21 cellular contexts compared by ENCODE assay signal in the genomic region with DNA sequence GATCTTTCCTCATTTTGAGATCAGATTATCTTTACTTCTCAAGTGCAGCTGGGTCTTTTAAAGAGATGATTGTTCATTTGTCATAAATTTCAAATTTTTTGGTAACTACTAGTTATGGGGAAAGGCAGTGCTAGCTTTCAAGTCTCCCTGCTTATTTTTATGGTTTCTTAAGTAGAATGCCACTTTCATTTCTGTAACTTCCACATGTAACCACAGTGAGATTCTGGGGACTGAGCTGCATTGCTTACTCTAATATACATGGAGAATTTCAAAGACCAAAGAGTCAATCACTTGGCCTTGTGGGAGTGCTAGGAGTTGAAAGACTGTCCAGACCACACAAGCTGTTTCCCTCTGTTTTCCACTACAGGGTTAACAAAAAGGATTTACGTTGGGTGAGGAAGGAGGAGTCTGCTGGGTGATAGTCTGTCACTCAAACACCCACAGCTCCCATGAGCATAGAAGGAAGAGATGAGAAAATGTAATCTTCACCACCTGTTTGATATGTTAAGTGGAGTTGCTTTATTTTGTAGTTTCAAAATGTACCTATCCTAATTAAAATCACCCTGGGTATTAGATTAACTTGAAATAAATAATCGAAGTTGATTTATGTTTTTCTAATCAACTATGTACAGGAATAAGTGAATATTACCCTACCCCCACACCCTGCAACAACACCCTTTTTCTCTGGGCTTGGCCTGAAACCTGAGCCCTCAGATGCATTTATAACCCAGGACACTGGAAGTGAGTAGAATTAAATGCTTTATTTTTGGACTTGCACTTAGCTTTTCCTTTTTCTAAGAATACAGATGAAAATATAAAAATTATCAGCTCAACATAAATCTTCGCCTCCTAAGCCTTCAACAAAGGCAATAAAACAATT.
A peak's percentile ranks its signal among the peaks of the same experiment; 100 is the strongest.
DNase-seq lines count a peak whose midpoint lies in the region; ATAC-seq, FAIRE-seq and TF ChIP-seq lines count a peak whose summit lies in the region.
"Had no signal": no experiment of that assay in that cellular context is flagged by ENCODE, and none has a peak within 500 bp of the region (broad histone marks: within the 10 kb centered on the region; RNA-seq: fewer than 3 reads in every experiment).

No MANE protein-coding gene starts in this region.

- ATAC-seq in GM19372 (IDR thresholded peaks at IDR 0.05; ENCODE audit: low read depth, unreplicated experiment) = peak; percentile 56
- ATAC-seq in HG03159 (IDR thresholded peaks at IDR 0.05; ENCODE audit: unreplicated experiment) = peak; percentile 52
- no peak for ATAC-seq in HG03342 (IDR thresholded peaks at IDR 0.05; ENCODE audit: unreplicated experiment)
- no peak for ATAC-seq in GM19035 (IDR thresholded peaks at IDR 0.05; ENCODE audit: unreplicated experiment)
- ATAC-seq: A549; CD8-positive, alpha-beta T cell; K562 had no signal

- H3K36me3 Mint-ChIP-seq in astrocyte (ENCODE audit: low read depth, unreplicated experiment) = no peaks in the 10 kb centered on the region
- H3K36me3 Mint-ChIP-seq: CD8-positive, alpha-beta T cell; memory B cell had no signal

- no peak overlapping the region for H2AFZ ChIP-seq in astrocyte (ENCODE audit: low read depth, low read length)

- no peak overlapping the region for H3K4me3 Mint-ChIP-seq in astrocyte (ENCODE audit: unreplicated experiment)
- H3K4me3 Mint-ChIP-seq: CD8-positive, alpha-beta T cell; memory B cell had no signal

- H4K20me1 ChIP-seq in BLaER1 (no peaks in the 10 kb centered on the region), astrocyte (ENCODE audit: insufficient read depth, low read length) (no peaks in the 10 kb centered on the region)

- H3K4me1 Mint-ChIP-seq in astrocyte (ENCODE audit: low read depth, unreplicated experiment) = peaks cover 18% of the 10 kb centered on the region
- H3K4me1 Mint-ChIP-seq: memory B cell had no signal

- no peaks in the 10 kb centered on the region for H3K79me2 ChIP-seq in astrocyte (ENCODE audit: insufficient read depth, low read length)

- H3K9me3 ChIP-seq in BLaER1 (peaks cover 7% of the 10 kb centered on the region), astrocyte (ENCODE audit: insufficient read depth, low read depth, low read length) (no peaks in the 10 kb centered on the region)
- H3K9me3 ChIP-seq: A549, thoracic aorta had no signal

- peaks cover 1% of the 10 kb centered on the region for H3K9me3 Mint-ChIP-seq in astrocyte (ENCODE audit: unreplicated experiment)

- H3K9ac ChIP-seq in BLaER1 (no peak overlapping the region), astrocyte (ENCODE audit: low read length) (no peak overlapping the region)

- H3K36me3 ChIP-seq in BLaER1 (no peaks in the 10 kb centered on the region), astrocyte (ENCODE audit: insufficient read depth, low read length) (no peaks in the 10 kb centered on the region)
- H3K36me3 ChIP-seq: sigmoid colon, thoracic aorta had no signal

- H3K27ac ChIP-seq in BLaER1 (no peak overlapping the region), astrocyte (ENCODE audit: low read depth, low read length) (no peak overlapping the region)
- H3K27ac ChIP-seq: A549, coronary artery, sigmoid colon, thoracic aorta had no signal

- H3K4me2 ChIP-seq in BLaER1 (peak overlapping the region; percentile 29), astrocyte (ENCODE audit: low read length) (no peak overlapping the region)
- H3K4me2 ChIP-seq: A549 had no signal

- FAIRE-seq in astrocyte (lab: Jason Lieb, UNC) = no peak
- FAIRE-seq: A549, G401.6, K562 had no signal

- H3K4me3 ChIP-seq in BLaER1 = no peak overlapping the region
- H3K4me3 ChIP-seq in astrocyte (ENCODE audit: insufficient read depth, low read depth, low read length) = no peak overlapping the region
- H3K4me3 ChIP-seq: A549, coronary artery, K562, sigmoid colon, thoracic aorta had no signal

- no peaks in the 10 kb centered on the region for H3K27me3 Mint-ChIP-seq in astrocyte (ENCODE audit: low read depth, unreplicated experiment)
- H3K27me3 Mint-ChIP-seq: memory B cell had no signal

- H3K27me3 ChIP-seq in BLaER1 (no peaks in the 10 kb centered on the region), astrocyte (ENCODE audit: insufficient read depth, low read length) (no peaks in the 10 kb centered on the region)
- H3K27me3 ChIP-seq: sigmoid colon had no signal

- TF ChIP-seq CTCF in astrocyte (IDR thresholded peaks at IDR 0.05; ENCODE audit: insufficient read depth, low read depth, low read length) = no peak

- H3K4me1 ChIP-seq in BLaER1 = peaks cover 22% of the 10 kb centered on the region
- H3K4me1 ChIP-seq in astrocyte (ENCODE audit: insufficient read depth, low read length) = peaks cover 16% of the 10 kb centered on the region
- H3K4me1 ChIP-seq: A549, sigmoid colon had no signal

- DNase-seq in astrocyte (ENCODE audit: low read depth) = no peak
- DNase-seq in GM19240 (ENCODE audit: insufficient read length, low spot score) = no peak
- no peak for DNase-seq in superior temporal gyrus (ENCODE audit: extremely low spot score)
- DNase-seq: amniotic stem cell; CD8-positive, alpha-beta T cell; erythroblast; NCI-H1105; NCI-H446 treated with DMSO at 0.1 percent for 48 hours; sigmoid colon; stimulated activated CD4-positive, alpha-beta T cell treated with anti-CD3 and anti-CD28 coated beads, Interleukin-2, amount 100 ng/mL, for 48 hours had no signal

- peak overlapping the region; percentile 84 for H3K27ac Mint-ChIP-seq in astrocyte (ENCODE audit: unreplicated experiment)
- H3K27ac Mint-ChIP-seq: CD8-positive, alpha-beta T cell; memory B cell had no signal

Comparison
In these comparisons a context has a peak if more than half of its experiments do, and no peak if none do; other contexts are left out.
1. ATAC-seq: peak in GM19372 (single experiment) and HG03159 (single experiment); none in HG03342 (single experiment) and GM19035 (single experiment).